24 cellular contexts compared by ENCODE assay signal in the genomic region with DNA sequence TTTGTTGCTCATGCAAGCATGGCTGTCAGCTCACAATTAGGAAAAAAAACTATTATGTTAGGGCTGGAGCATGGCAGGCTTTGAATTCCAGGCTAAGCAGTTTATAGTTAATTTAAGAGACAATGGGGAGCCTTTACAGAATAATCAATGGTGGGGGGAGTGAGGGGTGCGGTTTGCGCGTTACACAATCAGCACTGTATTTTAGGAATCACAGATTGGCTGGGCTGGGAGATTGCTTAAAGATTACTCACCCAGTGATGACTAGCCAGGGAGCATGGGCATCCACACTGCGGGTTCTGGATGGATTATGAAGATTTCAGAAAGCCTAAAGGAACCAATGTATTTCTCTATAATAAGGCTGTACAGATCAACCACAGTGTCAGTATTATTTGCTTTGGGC.
DNase-seq lines count a peak whose midpoint lies in the region; ATAC-seq, FAIRE-seq and TF ChIP-seq lines count a peak whose summit lies in the region.
"Had no signal": no experiment of that assay in that cellular context is flagged by ENCODE, and none has a peak within 500 bp of the region (broad histone marks: within the 10 kb centered on the region; RNA-seq: fewer than 3 reads in every experiment).

No MANE protein-coding gene starts in this region.

- no peaks in the 10 kb centered on the region for H3K36me3 Mint-ChIP-seq in MCF 10A (ENCODE audit: insufficient read depth, unreplicated experiment)
- H3K36me3 Mint-ChIP-seq in stimulated activated naive B cell treated with anti-CD40 and anti-IgM and Interleukin-4, amounts not matched to agents 10 μg/mL and 1 μg/mL and 100 μg/mL, for 72 hours = no peaks in the 10 kb centered on the region
- H3K36me3 Mint-ChIP-seq: activated naive CD8-positive, alpha-beta T cell treated with anti-CD3 and anti-CD28 coated beads, Interleukin-2, amount 10 ng/mL, durations not matched to agents 7 days and 5 days had no signal

- peaks cover 11% of the 10 kb centered on the region for H3K27me3 Mint-ChIP-seq in MCF 10A (ENCODE audit: insufficient read depth, unreplicated experiment)
- no peaks in the 10 kb centered on the region for H3K27me3 Mint-ChIP-seq in stimulated activated naive B cell treated with anti-CD40 and anti-IgM and Interleukin-4, amounts not matched to agents 10 μg/mL and 1 μg/mL and 100 μg/mL, for 72 hours
- H3K27me3 Mint-ChIP-seq: activated naive CD8-positive, alpha-beta T cell treated with anti-CD3 and anti-CD28 coated beads, Interleukin-2, amount 10 ng/mL, durations not matched to agents 7 days and 5 days had no signal

- no peak for FAIRE-seq in urothelium cell line (lab: Jason Lieb, UNC)
- FAIRE-seq: endothelial cell of umbilical vein, frontal cortex had no signal

- H3K4me1 ChIP-seq in breast epithelium = no peaks in the 10 kb centered on the region
- H3K4me1 ChIP-seq: BLaER1 had no signal

- ATAC-seq in stimulated activated naive B cell treated with anti-CD40 and anti-IgM and Interleukin-4, amounts not matched to agents 10 μg/mL and 1 μg/mL and 100 μg/mL, for 72 hours (replicated peaks) = no peak
- ATAC-seq: activated T-cell treated with anti-CD3 and anti-CD28 coated beads, Interleukin-2, amount 50 U/mL, for 72 hours had no signal

- POLR2A ChIA-PET in MCF 10A (lab: Yijun Ruan, JAX) = no interaction called here

- no peaks in the 10 kb centered on the region for H3K27me3 ChIP-seq in breast epithelium
- H3K27me3 ChIP-seq: cardiac muscle cell had no signal

- no peaks in the 10 kb centered on the region for H3K36me3 ChIP-seq in breast epithelium
- H3K36me3 ChIP-seq: BLaER1, cardiac muscle cell had no signal

- BruUV-seq in MCF 10A (replicated peaks; lab: Mats Ljungman, UMichigan) = no TSS peak

- H3K27ac Mint-ChIP-seq in MCF 10A (ENCODE audit: low read depth, unreplicated experiment) = no peak overlapping the region
- H3K27ac Mint-ChIP-seq in stimulated activated naive B cell treated with anti-CD40 and anti-IgM and Interleukin-4, amounts not matched to agents 10 μg/mL and 1 μg/mL and 100 μg/mL, for 72 hours = no peak overlapping the region
- H3K27ac Mint-ChIP-seq: activated naive CD8-positive, alpha-beta T cell treated with anti-CD3 and anti-CD28 coated beads, Interleukin-2, amount 10 ng/mL, durations not matched to agents 7 days and 5 days; activated T-cell treated with anti-CD3 and anti-CD28 coated beads, Interleukin-2, amount 50 U/mL, for 72 hours; nephron; progenitor cell of endocrine pancreas had no signal

- TF ChIP-seq POLR2A in breast epithelium (IDR thresholded peaks at IDR 0.05) = no peak

- H3K4me3 ChIP-seq in breast epithelium (no peak overlapping the region), epithelial cell of esophagus (ENCODE audit: low read length) (no peak overlapping the region)
- H3K4me3 ChIP-seq: BLaER1, cardiac muscle cell had no signal

- peak; percentile 70 for DNase-seq in MCF 10A (ENCODE audit: unreplicated experiment)
- no peak for DNase-seq in breast epithelium (ENCODE audit: low spot score in 2 of 2)
- peak; percentile 64 for DNase-seq in RPMI7951 (ENCODE audit: low read depth)
- DNase-seq in epithelial cell of esophagus (ENCODE audit: low read depth) = peak; percentile 47
- DNase-seq in urothelium cell line (ENCODE audit: low spot score) = peak; percentile 35
- no peak for DNase-seq in stimulated activated naive B cell treated with anti-CD40 and anti-IgM and Interleukin-4, amounts not matched to agents 10 μg/mL and 1 μg/mL and 100 μg/mL, for 72 hours
- no peak for DNase-seq in NCI-H2107 treated with DMSO at 0.1 percent for 48 hours (lab: John Stamatoyannopoulos, UW; ENCODE audit: unreplicated experiment)
- no peak for DNase-seq in HT-29 (ENCODE audit: low spot score)
- DNase-seq: activated CD8-positive, alpha-beta memory T cell treated with anti-CD3 and anti-CD28 coated beads for 24 hours; activated naive CD8-positive, alpha-beta T cell treated with anti-CD3 and anti-CD28 coated beads, Interleukin-2, amount 10 ng/mL, durations not matched to agents 7 days and 5 days; activated T-cell treated with anti-CD3 and anti-CD28 coated beads, Interleukin-2, amount 50 U/mL, for 72 hours; dermis blood vessel endothelial cell; Karpas-422; kidney glomerular epithelial cell; NCI-H1436 treated with DMSO at 0.1 percent for 48 hours; NCI-H748 treated with DMSO at 0.1 percent for 48 hours; stimulated activated CD4-positive, alpha-beta T cell treated with anti-CD3 and anti-CD28 coated beads, Interleukin-4, amount 100 ng/mL, for 4 hours had no signal

- CTCF ChIA-PET in MCF 10A (lab: Yijun Ruan, JAX) = interaction anchor here (0.6 kb wide), 1 partner anchor 578 kb away, joined by 4 read pairs; no protein-coding TSS in a partner anchor

- intact Hi-C loops in MCF 10A (cut with micrococcal nuclease) (loop anchor here (5.0 kb wide), 1 partner anchor 136 kb away; no protein-coding TSS in a partner anchor), breast epithelium (cut with DNase I; ENCODE audit: low total_unique reads) (no loop called here)

- TF ChIP-seq CTCF in MCF 10A (IDR thresholded peaks at IDR 0.05; ENCODE audit: unreplicated experiment) = no peak
- TF ChIP-seq CTCF in breast epithelium (IDR thresholded peaks at IDR 0.05) = no peak
- TF ChIP-seq CTCF in epithelial cell of esophagus (IDR thresholded peaks at IDR 0.05; ENCODE audit: insufficient read depth, low read depth, low read length, missing control alignments) = no peak

- peaks cover 11% of the 10 kb centered on the region for H3K4me1 Mint-ChIP-seq in MCF 10A (ENCODE audit: insufficient read depth, unreplicated experiment)
- no peaks in the 10 kb centered on the region for H3K4me1 Mint-ChIP-seq in stimulated activated naive B cell treated with anti-CD40 and anti-IgM and Interleukin-4, amounts not matched to agents 10 μg/mL and 1 μg/mL and 100 μg/mL, for 72 hours
- H3K4me1 Mint-ChIP-seq: activated naive CD8-positive, alpha-beta T cell treated with anti-CD3 and anti-CD28 coated beads, Interleukin-2, amount 10 ng/mL, durations not matched to agents 7 days and 5 days; nephron had no signal

- H3K27ac ChIP-seq in breast epithelium = no peak overlapping the region
- H3K27ac ChIP-seq: 22Rv1, BLaER1, cardiac muscle cell had no signal

- H3K9me3 Mint-ChIP-seq in MCF 10A (ENCODE audit: unreplicated experiment) = peaks cover 7% of the 10 kb centered on the region
- peaks cover 2 to 7% of the 10 kb centered on the region in 2 donors for H3K9me3 Mint-ChIP-seq in stimulated activated naive B cell treated with anti-CD40 and anti-IgM and Interleukin-4, amounts not matched to agents 10 μg/mL and 1 μg/mL and 100 μg/mL, for 72 hours
- H3K9me3 Mint-ChIP-seq: activated naive CD8-positive, alpha-beta T cell treated with anti-CD3 and anti-CD28 coated beads, Interleukin-2, amount 10 ng/mL, durations not matched to agents 7 days and 5 days; nephron had no signal

- H3K4me3 Mint-ChIP-seq in MCF 10A (ENCODE audit: unreplicated experiment) = no peak overlapping the region
- H3K4me3 Mint-ChIP-seq in stimulated activated naive B cell treated with anti-CD40 and anti-IgM and Interleukin-4, amounts not matched to agents 10 μg/mL and 1 μg/mL and 100 μg/mL, for 72 hours = no peak overlapping the region
- H3K4me3 Mint-ChIP-seq: activated naive CD8-positive, alpha-beta T cell treated with anti-CD3 and anti-CD28 coated beads, Interleukin-2, amount 10 ng/mL, durations not matched to agents 7 days and 5 days; activated T-cell treated with anti-CD3 and anti-CD28 coated beads, Interleukin-2, amount 50 U/mL, for 72 hours; nephron had no signal

- no peaks in the 10 kb centered on the region for H3K9me3 ChIP-seq in breast epithelium
- H3K9me3 ChIP-seq: BLaER1 had no signal

Comparison
In these comparisons a context has a peak if more than half of its experiments do, and no peak if none do; other contexts are left out.
1. DNase-seq: peak in MCF 10A (single experiment), RPMI7951 (single experiment), epithelial cell of esophagus (single experiment) and urothelium cell line (single experiment); none in breast epithelium (0 of 2), stimulated activated naive B cell treated with anti-CD40 and anti-IgM and Interleukin-4, amounts not matched to agents 10 μg/mL and 1 μg/mL and 100 μg/mL, for 72 hours (single experiment), NCI-H2107 treated with DMSO at 0.1 percent for 48 hours (single experiment) and HT-29 (single experiment).